Comparison of ENCODE assay signal across 16 cellular contexts in the genomic region with DNA sequence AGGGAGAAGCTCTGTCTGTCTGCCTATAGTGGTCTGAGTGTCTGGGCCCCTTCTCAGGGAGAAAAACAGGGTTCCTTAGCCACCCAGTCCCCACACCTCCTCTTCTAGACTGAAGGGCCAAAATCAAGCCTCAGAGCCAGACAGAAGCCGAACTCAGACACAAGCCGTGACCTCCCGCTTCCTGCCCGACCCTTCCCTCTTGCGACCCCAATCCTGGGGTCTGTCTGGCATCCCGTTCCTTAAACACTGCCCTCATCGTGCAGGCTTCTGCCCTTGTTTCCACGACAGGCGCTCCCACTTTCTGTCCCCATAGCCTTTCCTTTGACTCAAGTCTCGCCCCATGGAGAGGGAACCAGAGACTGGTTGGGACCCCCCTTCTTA. TPM values are rescaled to one million over a fixed set of nuclear protein-coding genes. Genes with fewer than 3 reads are reported as not detected.
"Had no signal": no experiment of that assay in that cellular context is flagged by ENCODE, and none has a peak within 500 bp of the region (broad histone marks: within the 10 kb centered on the region; RNA-seq: fewer than 3 reads in every experiment).

No MANE protein-coding gene starts in this region.

- H3K4me3 ChIP-seq: gastroesophageal sphincter, skin epidermis, tibial artery had no signal

- H3K4me3 Mint-ChIP-seq: activated CD8-positive, alpha-beta T cell treated with anti-CD3 and anti-CD28 coated beads, Interleukin-2, amount 10 ng/mL, durations not matched to agents 7 days and 5 days; activated T-helper 1 cell treated with anti-CD3 and anti-CD28 coated beads, Interleukin-12 subunit alpha, Interleukin-12 subunit beta, Interleukin-2, Interleukin-4 antibody, amounts not matched to agents 30 ng/mL and 10 ng/mL and 1 ng/mL, durations not matched to agents 14 hours and 24 hours and 36 hours; naive thymus-derived CD8-positive, alpha-beta T cell; T-cell had no signal

- H3K36me3 Mint-ChIP-seq: naive thymus-derived CD8-positive, alpha-beta T cell; T-cell had no signal

- H3K27me3 ChIP-seq: gastroesophageal sphincter, tibial artery had no signal

- H3K4me1 Mint-ChIP-seq: T-cell had no signal

- DNase-seq: activated CD4-positive, alpha-beta T cell treated with anti-CD3 and anti-CD28 coated beads for 48 hours; activated CD8-positive, alpha-beta memory T cell treated with anti-CD3 and anti-CD28 coated beads, Interleukin-2, amount 50 U/mL, for 48 hours; activated CD8-positive, alpha-beta T cell treated with anti-CD3 and anti-CD28 coated beads, Interleukin-2, amount 10 ng/mL, durations not matched to agents 7 days and 5 days; activated naive CD4-positive, alpha-beta T cell; central memory CD4-positive, alpha-beta T cell; cortex of kidney; effector memory CD4-positive, alpha-beta T cell; stimulated activated CD4-positive, alpha-beta T cell treated with anti-CD3 and anti-CD28 coated beads, Interleukin-4, amount 100 ng/mL, for 4 hours; T-cell; tibial artery had no signal

- H3K27ac Mint-ChIP-seq: activated CD8-positive, alpha-beta T cell treated with anti-CD3 and anti-CD28 coated beads, Interleukin-2, amount 10 ng/mL, durations not matched to agents 7 days and 5 days; activated T-helper 1 cell treated with anti-CD3 and anti-CD28 coated beads, Interleukin-12 subunit alpha, Interleukin-12 subunit beta, Interleukin-2, Interleukin-4 antibody, amounts not matched to agents 30 ng/mL and 10 ng/mL and 1 ng/mL, durations not matched to agents 14 hours and 24 hours and 36 hours; T-cell had no signal

- H3K9me3 ChIP-seq: gastroesophageal sphincter, tibial artery had no signal

- ATAC-seq: activated CD8-positive, alpha-beta T cell treated with anti-CD3 and anti-CD28 coated beads, Interleukin-2, amount 10 ng/mL, durations not matched to agents 7 days and 5 days; naive thymus-derived CD8-positive, alpha-beta T cell; T-cell had no signal

- H3K27ac ChIP-seq: epithelial cell of prostate, tibial artery, WERI-Rb-1 had no signal

- H3K36me3 ChIP-seq: gastroesophageal sphincter, tibial artery, WERI-Rb-1 had no signal

- H3K9me3 Mint-ChIP-seq: activated T-helper 1 cell treated with anti-CD3 and anti-CD28 coated beads, Interleukin-12 subunit alpha, Interleukin-12 subunit beta, Interleukin-2, Interleukin-4 antibody, amounts not matched to agents 30 ng/mL and 10 ng/mL and 1 ng/mL, durations not matched to agents 14 hours and 24 hours and 36 hours; naive thymus-derived CD8-positive, alpha-beta T cell; T-cell had no signal

RNA-seq across cellular contexts. Expression of gene EPHB3, which starts 32.3 kb away (rescaled TPM):
- total RNA-seq: naive thymus-derived CD8-positive, alpha-beta T cell had no signal
